12 cellular contexts compared by ENCODE assay signal in the genomic region with DNA sequence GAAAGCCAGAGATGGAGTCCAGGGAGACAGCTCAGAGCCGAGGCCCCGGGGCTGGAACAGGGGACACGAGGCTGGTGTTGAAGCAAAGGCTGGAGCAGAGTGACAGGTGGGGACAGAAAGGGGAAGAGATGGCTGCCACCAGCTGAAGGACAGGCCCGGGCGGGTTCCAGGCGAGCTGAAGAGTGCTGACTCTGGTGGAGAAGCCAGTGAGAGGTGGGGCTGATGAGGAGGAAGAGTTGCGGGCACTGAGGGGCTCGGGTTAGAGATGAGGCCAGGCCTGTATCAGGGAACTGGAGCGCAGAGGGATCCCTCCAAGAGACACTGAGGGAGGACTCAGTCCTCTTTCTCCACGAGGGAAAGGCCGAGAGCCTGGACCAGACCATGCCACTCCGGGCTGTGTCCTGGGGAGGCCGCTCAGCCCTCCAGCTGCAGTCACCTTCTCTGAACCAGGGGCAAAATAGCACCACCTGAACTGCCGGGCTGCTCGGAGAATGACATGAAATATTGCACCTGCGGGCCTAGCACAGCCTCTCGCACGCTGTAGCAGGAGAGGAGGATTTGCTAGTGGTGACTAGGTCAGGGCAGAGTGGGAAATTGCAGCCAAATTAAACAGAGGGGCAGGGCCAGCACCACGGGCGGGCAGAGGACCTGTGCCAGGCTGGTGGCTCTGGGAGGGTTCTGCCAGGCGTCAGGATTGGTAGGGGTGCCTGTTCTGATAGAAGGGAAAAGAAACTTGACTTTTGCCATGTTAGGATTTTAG.
DNase-seq lines count a peak whose midpoint lies in the region; ATAC-seq and TF ChIP-seq lines count a peak whose summit lies in the region.
"Had no signal": no experiment of that assay in that cellular context is flagged by ENCODE, and none has a peak within 500 bp of the region (broad histone marks: within the 10 kb centered on the region; RNA-seq: fewer than 3 reads in every experiment).

No MANE protein-coding gene starts in this region.

- no peak overlapping the region for H3K4me3 Mint-ChIP-seq in WTC11
- H3K4me3 Mint-ChIP-seq in nephron progenitor cell, result no peak overlapping the region
- no peak overlapping the region for H3K4me3 Mint-ChIP-seq in CD4-positive, alpha-beta T cell

- H3K27ac ChIP-seq in CD4-positive, alpha-beta T cell (ENCODE audit: low read depth, low read length), result no peak overlapping the region
- H3K27ac ChIP-seq: KMS-11 had no signal

- DNase-seq in NCI-H1092 treated with DMSO at 0.1 percent for 48 hours (lab: John Stamatoyannopoulos, UW), result peak; percentile 68
- no peak for DNase-seq in WTC11 (ENCODE audit: low spot score)
- no peak for DNase-seq in nephron progenitor cell
- no peak for DNase-seq in SW480 (ENCODE audit: low spot score)
- no peak for DNase-seq in CD4-positive, alpha-beta T cell
- DNase-seq in activated naive CD4-positive, alpha-beta T cell treated with anti-CD3 and anti-CD28 coated beads, Interleukin-2, amount 50 U/mL, for 72 hours (ENCODE audit: low spot score in 2 of 2), result no peak
- DNase-seq: foreskin melanocyte, mesendoderm, SIG-M5 had no signal

- peak; percentile 8; the same call in 1 of the 3 replicates for TF ChIP-seq CTCF in GM12872 (IDR thresholded peaks at IDR 0.05; ENCODE audit: insufficient read depth, low read depth, low read length)
- TF ChIP-seq CTCF in WTC11 (IDR thresholded peaks at IDR 0.05), result no peak
- no peak for TF ChIP-seq CTCF in nephron progenitor cell (IDR thresholded peaks at IDR 0.05)
- no peak for TF ChIP-seq CTCF in CD4-positive, alpha-beta T cell (IDR thresholded peaks at IDR 0.05)

- intact Hi-C loops in CD4-positive, alpha-beta T cell (cut with DNase I, micrococcal nuclease), result no loop called here

- H3K27ac Mint-ChIP-seq in WTC11 (peak overlapping the region; percentile 19), nephron progenitor cell (peak overlapping the region; percentile 15)
- no peak overlapping the region for H3K27ac Mint-ChIP-seq in CD4-positive, alpha-beta T cell
- H3K27ac Mint-ChIP-seq in activated naive CD4-positive, alpha-beta T cell treated with anti-CD3 and anti-CD28 coated beads, Interleukin-2, amount 50 U/mL, for 72 hours, result peak overlapping the region in 1 of 2 donors; percentile 63

- POLR2A ChIA-PET in WTC11 (lab: Charles Lee), result interaction anchor here (0.9 kb wide), 1 partner anchor 233 kb away, joined by 3 read pairs; no protein-coding TSS in a partner anchor
- POLR2A ChIA-PET in CD4-positive, alpha-beta T cell (lab: Charles Lee), result no interaction called here

- H3K4me1 Mint-ChIP-seq in WTC11 (peaks cover 52% of the 10 kb centered on the region), nephron progenitor cell (peaks cover 36% of the 10 kb centered on the region)
- H3K4me1 Mint-ChIP-seq in CD4-positive, alpha-beta T cell (ENCODE audit: low read depth), result peaks cover 14% of the 10 kb centered on the region

- H3K9me3 Mint-ChIP-seq in WTC11 (no peaks in the 10 kb centered on the region), nephron progenitor cell (no peaks in the 10 kb centered on the region)
- H3K9me3 Mint-ChIP-seq in CD4-positive, alpha-beta T cell, result no peaks in the 10 kb centered on the region
- H3K9me3 Mint-ChIP-seq in activated naive CD4-positive, alpha-beta T cell treated with anti-CD3 and anti-CD28 coated beads, Interleukin-2, amount 50 U/mL, for 72 hours, result no peaks in the 10 kb centered on the region

- CTCF ChIA-PET in WTC11 (lab: Charles Lee), result interaction anchor here (0.9 kb wide), 1 partner anchor 15 kb away, joined by 4 read pairs; no protein-coding TSS in a partner anchor
- CTCF ChIA-PET in CD4-positive, alpha-beta T cell (lab: Charles Lee), result no interaction called here

- no peaks in the 10 kb centered on the region for H3K9me3 ChIP-seq in CD4-positive, alpha-beta T cell (ENCODE audit: control insufficient read depth, low read length)

- H3K27me3 Mint-ChIP-seq in WTC11 (ENCODE audit: low read depth), result no peaks in the 10 kb centered on the region
- H3K27me3 Mint-ChIP-seq in nephron progenitor cell (ENCODE audit: low read depth, poor library complexity), result peaks cover 3% of the 10 kb centered on the region
- H3K27me3 Mint-ChIP-seq in CD4-positive, alpha-beta T cell, result no peaks in the 10 kb centered on the region

- no peak for ATAC-seq in WTC11
- ATAC-seq in CD4-positive, alpha-beta T cell (ENCODE audit: poor library complexity), result no peak
- ATAC-seq in activated naive CD4-positive, alpha-beta T cell treated with anti-CD3 and anti-CD28 coated beads, Interleukin-2, amount 50 U/mL, for 72 hours, result no peak
- ATAC-seq in GM18858 (IDR thresholded peaks at IDR 0.05; ENCODE audit: unreplicated experiment), result no peak

- no peaks in the 10 kb centered on the region for H3K36me3 Mint-ChIP-seq in WTC11
- no peaks in the 10 kb centered on the region for H3K36me3 Mint-ChIP-seq in nephron progenitor cell (ENCODE audit: low read depth)
- no peaks in the 10 kb centered on the region for H3K36me3 Mint-ChIP-seq in CD4-positive, alpha-beta T cell (ENCODE audit: low read depth)
- no peaks in the 10 kb centered on the region for H3K36me3 Mint-ChIP-seq in activated naive CD4-positive, alpha-beta T cell treated with anti-CD3 and anti-CD28 coated beads, Interleukin-2, amount 50 U/mL, for 72 hours

- H3K27me3 ChIP-seq in CD4-positive, alpha-beta T cell (ENCODE audit: control insufficient read depth, insufficient read depth, low read length), result no peaks in the 10 kb centered on the region

TF ChIP-seq in WTC11, 78 proteins besides CTCF, POLR2A, EP300 and RAD21 (continues in another document):
- TF ChIP-seq RELA (CRISPR knock-in tag; IDR thresholded peaks at IDR 0.05; ENCODE audit: borderline replicate concordance) (no peak), TP53 (CRISPR knock-in tag; IDR thresholded peaks at IDR 0.05) (no peak), ZNF416 (CRISPR knock-in tag; IDR thresholded peaks at IDR 0.05) (no peak), NR2C2 (CRISPR knock-in tag; IDR thresholded peaks at IDR 0.05) (no peak), ETV6 (CRISPR knock-in tag; IDR thresholded peaks at IDR 0.05) (no peak), SMAD4 (CRISPR knock-in tag; IDR thresholded peaks at IDR 0.05) (no peak)
- TF ChIP-seq, protein P1, sequence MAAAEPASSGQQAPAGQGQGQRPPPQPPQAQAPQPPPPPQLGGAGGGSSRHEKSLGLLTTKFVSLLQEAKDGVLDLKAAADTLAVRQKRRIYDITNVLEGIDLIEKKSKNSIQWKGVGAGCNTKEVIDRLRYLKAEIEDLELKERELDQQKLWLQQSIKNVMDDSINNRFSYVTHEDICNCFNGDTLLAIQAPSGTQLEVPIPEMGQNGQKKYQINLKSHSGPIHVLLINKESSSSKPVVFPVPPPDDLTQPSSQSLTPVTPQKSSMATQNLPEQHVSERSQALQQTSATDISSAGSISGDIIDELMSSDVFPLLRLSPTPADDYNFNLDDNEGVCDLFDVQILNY (CRISPR knock-in tag; IDR thresholded peaks at IDR 0.05), result no peak
- TF ChIP-seq, protein P2, sequence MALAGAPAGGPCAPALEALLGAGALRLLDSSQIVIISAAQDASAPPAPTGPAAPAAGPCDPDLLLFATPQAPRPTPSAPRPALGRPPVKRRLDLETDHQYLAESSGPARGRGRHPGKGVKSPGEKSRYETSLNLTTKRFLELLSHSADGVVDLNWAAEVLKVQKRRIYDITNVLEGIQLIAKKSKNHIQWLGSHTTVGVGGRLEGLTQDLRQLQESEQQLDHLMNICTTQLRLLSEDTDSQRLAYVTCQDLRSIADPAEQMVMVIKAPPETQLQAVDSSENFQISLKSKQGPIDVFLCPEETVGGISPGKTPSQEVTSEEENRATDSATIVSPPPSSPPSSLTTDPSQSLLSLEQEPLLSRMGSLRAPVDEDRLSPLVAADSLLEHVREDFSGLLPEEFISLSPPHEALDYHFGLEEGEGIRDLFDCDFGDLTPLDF (CRISPR knock-in tag; IDR thresholded peaks at IDR 0.05), result no peak
- TF ChIP-seq, protein P3, sequence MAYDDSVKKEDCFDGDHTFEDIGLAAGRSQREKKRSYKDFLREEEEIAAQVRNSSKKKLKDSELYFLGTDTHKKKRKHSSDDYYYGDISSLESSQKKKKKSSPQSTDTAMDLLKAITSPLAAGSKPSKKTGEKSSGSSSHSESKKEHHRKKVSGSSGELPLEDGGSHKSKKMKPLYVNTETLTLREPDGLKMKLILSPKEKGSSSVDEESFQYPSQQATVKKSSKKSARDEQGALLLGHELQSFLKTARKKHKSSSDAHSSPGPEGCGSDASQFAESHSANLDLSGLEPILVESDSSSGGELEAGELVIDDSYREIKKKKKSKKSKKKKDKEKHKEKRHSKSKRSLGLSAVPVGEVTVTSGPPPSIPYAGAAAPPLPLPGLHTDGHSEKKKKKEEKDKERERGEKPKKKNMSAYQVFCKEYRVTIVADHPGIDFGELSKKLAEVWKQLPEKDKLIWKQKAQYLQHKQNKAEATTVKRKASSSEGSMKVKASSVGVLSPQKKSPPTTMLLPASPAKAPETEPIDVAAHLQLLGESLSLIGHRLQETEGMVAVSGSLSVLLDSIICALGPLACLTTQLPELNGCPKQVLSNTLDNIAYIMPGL (CRISPR knock-in tag; IDR thresholded peaks at IDR 0.05), result no peak
- TF ChIP-seq, protein P4, sequence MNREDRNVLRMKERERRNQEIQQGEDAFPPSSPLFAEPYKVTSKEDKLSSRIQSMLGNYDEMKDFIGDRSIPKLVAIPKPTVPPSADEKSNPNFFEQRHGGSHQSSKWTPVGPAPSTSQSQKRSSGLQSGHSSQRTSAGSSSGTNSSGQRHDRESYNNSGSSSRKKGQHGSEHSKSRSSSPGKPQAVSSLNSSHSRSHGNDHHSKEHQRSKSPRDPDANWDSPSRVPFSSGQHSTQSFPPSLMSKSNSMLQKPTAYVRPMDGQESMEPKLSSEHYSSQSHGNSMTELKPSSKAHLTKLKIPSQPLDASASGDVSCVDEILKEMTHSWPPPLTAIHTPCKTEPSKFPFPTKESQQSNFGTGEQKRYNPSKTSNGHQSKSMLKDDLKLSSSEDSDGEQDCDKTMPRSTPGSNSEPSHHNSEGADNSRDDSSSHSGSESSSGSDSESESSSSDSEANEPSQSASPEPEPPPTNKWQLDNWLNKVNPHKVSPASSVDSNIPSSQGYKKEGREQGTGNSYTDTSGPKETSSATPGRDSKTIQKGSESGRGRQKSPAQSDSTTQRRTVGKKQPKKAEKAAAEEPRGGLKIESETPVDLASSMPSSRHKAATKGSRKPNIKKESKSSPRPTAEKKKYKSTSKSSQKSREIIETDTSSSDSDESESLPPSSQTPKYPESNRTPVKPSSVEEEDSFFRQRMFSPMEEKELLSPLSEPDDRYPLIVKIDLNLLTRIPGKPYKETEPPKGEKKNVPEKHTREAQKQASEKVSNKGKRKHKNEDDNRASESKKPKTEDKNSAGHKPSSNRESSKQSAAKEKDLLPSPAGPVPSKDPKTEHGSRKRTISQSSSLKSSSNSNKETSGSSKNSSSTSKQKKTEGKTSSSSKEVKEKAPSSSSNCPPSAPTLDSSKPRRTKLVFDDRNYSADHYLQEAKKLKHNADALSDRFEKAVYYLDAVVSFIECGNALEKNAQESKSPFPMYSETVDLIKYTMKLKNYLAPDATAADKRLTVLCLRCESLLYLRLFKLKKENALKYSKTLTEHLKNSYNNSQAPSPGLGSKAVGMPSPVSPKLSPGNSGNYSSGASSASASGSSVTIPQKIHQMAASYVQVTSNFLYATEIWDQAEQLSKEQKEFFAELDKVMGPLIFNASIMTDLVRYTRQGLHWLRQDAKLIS (CRISPR knock-in tag; IDR thresholded peaks at IDR 0.05; ENCODE audit: borderline replicate concordance), result no peak
